ENCODE assay signal across 20 cellular contexts in the genomic region with DNA sequence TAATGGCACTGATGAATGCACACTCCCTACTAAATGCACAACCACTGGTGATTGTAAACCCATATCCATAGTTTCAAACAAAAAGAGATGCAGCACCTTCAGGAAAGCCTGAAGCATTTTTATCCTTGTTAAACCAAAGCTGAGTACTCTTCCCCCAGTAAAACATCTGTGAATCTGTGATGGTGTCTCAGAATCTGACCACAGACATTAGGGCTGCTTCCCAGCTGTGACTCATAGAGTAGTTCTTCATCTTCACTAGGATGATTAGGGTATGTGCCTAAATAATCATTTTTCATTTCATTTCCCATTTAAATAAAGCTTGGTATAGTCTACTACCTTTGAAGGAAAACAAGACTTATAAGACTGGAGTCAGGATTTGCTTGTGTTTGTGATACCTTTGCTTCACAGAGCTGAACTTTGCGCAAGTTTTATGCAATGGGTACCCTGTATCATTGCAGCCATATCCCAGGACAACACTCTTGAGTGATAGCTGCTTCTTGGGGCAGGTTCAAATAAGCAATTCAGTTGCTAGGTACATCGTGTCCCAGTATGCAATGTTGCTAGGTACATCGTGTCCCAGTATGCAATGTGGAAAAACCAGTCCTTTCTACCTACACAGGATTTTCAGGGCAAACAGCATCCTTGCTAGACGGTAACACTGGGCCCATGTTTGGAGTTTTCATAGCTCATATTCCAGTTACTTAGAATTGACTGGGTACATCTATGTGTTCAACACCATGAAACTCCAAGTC.
DNase-seq lines count a peak whose midpoint lies in the region; ATAC-seq and TF ChIP-seq lines count a peak whose summit lies in the region.
"Had no signal": no experiment of that assay in that cellular context is flagged by ENCODE, and none has a peak within 500 bp of the region (broad histone marks: within the 10 kb centered on the region; RNA-seq: fewer than 3 reads in every experiment).

No MANE protein-coding gene starts in this region.

- ATAC-seq in HG03135 (IDR thresholded peaks at IDR 0.05; ENCODE audit: unreplicated experiment): no peak
- no peak for ATAC-seq in activated naive CD8-positive, alpha-beta T cell treated with anti-CD3 and anti-CD28 coated beads, Interleukin-2, amount 50 U/mL, for 24 hours
- ATAC-seq: activated T-helper 17 cell treated with anti-CD3 and anti-CD28 coated beads, Interleukin-2, amount 50 U/mL, for 72 hours; Panc1 had no signal

- H3K36me3 ChIP-seq in brain microvascular endothelial cell (replicated peaks): no peaks in the 10 kb centered on the region
- H3K36me3 ChIP-seq: tibial nerve had no signal

- H3K9me3 Mint-ChIP-seq in activated naive CD8-positive, alpha-beta T cell treated with anti-CD3 and anti-CD28 coated beads, Interleukin-2, amount 50 U/mL, for 24 hours: no peaks in the 10 kb centered on the region

- TF ChIP-seq CTCF in AG09319 (IDR thresholded peaks at IDR 0.05; ENCODE audit: low read depth, low read length) (no peak), brain microvascular endothelial cell (IDR thresholded peaks at IDR 0.05; ENCODE audit: low read depth, low read length, missing control alignments) (no peak)

- H3K4me3 ChIP-seq in brain microvascular endothelial cell (ENCODE audit: low read depth, low read length): no peak overlapping the region
- H3K4me3 ChIP-seq: tibial nerve had no signal

- in situ Hi-C loops in brain microvascular endothelial cell (cut with HindIII; ENCODE audit: low pct_ligation_motif_present, low sequenced_read_pairs): no loop called here

- no peaks in the 10 kb centered on the region for H3K27me3 ChIP-seq in brain microvascular endothelial cell (replicated peaks)
- H3K27me3 ChIP-seq: tibial nerve had no signal

- no peaks in the 10 kb centered on the region for H3K4me1 Mint-ChIP-seq in activated naive CD8-positive, alpha-beta T cell treated with anti-CD3 and anti-CD28 coated beads, Interleukin-2, amount 50 U/mL, for 24 hours
- H3K4me1 Mint-ChIP-seq: activated T-helper 17 cell treated with anti-CD3 and anti-CD28 coated beads, Interleukin-2, amount 50 U/mL, for 72 hours had no signal

- H3K27ac Mint-ChIP-seq in activated naive CD8-positive, alpha-beta T cell treated with anti-CD3 and anti-CD28 coated beads, Interleukin-2, amount 50 U/mL, for 24 hours: no peak overlapping the region
- H3K27ac Mint-ChIP-seq: activated T-helper 17 cell treated with anti-CD3 and anti-CD28 coated beads, Interleukin-2, amount 50 U/mL, for 72 hours; progenitor cell of endocrine pancreas had no signal

- no peaks in the 10 kb centered on the region for H3K36me3 Mint-ChIP-seq in activated naive CD8-positive, alpha-beta T cell treated with anti-CD3 and anti-CD28 coated beads, Interleukin-2, amount 50 U/mL, for 24 hours (ENCODE audit: low read depth)

- H3K4me3 Mint-ChIP-seq in activated naive CD8-positive, alpha-beta T cell treated with anti-CD3 and anti-CD28 coated beads, Interleukin-2, amount 50 U/mL, for 24 hours: no peak overlapping the region
- H3K4me3 Mint-ChIP-seq: activated T-helper 17 cell treated with anti-CD3 and anti-CD28 coated beads, Interleukin-2, amount 50 U/mL, for 72 hours had no signal

- DNase-seq in AG09319 (ENCODE audit: extremely low read depth, low read depth) (peak; percentile 4), HPDE6-E6E7 (ENCODE audit: extremely low spot score) (peak; percentile 12), brain microvascular endothelial cell (peak; percentile 63), iris pigment epithelial cell (ENCODE audit: low read depth) (peak; percentile 79), ureter (ENCODE audit: low spot score) (no peak), putamen (ENCODE audit: low spot score) (no peak)
- no peak for DNase-seq in activated naive CD8-positive, alpha-beta T cell treated with anti-CD3 and anti-CD28 coated beads, Interleukin-2, amount 50 U/mL, for 24 hours
- DNase-seq: activated CD4-positive, alpha-beta T cell treated with anti-CD3 and anti-CD28 coated beads, Interleukin-2, amount 50 U/mL, for 4 hours; anterior cingulate cortex; effector CD4-positive, alpha-beta T cell; GF-D8; kidney glomerular epithelial cell; NCI-H187 treated with DMSO at 0.1 percent for 48 hours; NCI-H526 had no signal

- no peak overlapping the region for H3K27ac ChIP-seq in brain microvascular endothelial cell
- H3K27ac ChIP-seq: KMS-11, tibial nerve had no signal

- H3K27me3 Mint-ChIP-seq in activated naive CD8-positive, alpha-beta T cell treated with anti-CD3 and anti-CD28 coated beads, Interleukin-2, amount 50 U/mL, for 24 hours: peaks cover 11% of the 10 kb centered on the region
- H3K27me3 Mint-ChIP-seq: progenitor cell of endocrine pancreas had no signal

Comparison
In these comparisons a context has a peak if more than half of its experiments do, and no peak if none do; other contexts are left out.
1. DNase-seq: peak in AG09319 (single experiment), HPDE6-E6E7 (single experiment), brain microvascular endothelial cell (single experiment) and iris pigment epithelial cell (single experiment); none in ureter (single experiment), activated naive CD8-positive, alpha-beta T cell treated with anti-CD3 and anti-CD28 coated beads, Interleukin-2, amount 50 U/mL, for 24 hours (single experiment) and putamen (single experiment).